ENCODE assay signal across 8 cellular contexts in genomic region chr4:153082322-153083301, GRCh38.
DNase-seq lines count a peak whose midpoint lies in the region; ATAC-seq and TF ChIP-seq lines count a peak whose summit lies in the region.

No MANE protein-coding gene starts in this region.

- CTCF ChIA-PET in activated CD8-positive, alpha-beta memory T cell treated with anti-CD3 and anti-CD28 coated beads, Interleukin-2, amount 10 ng/mL, durations not matched to agents 7 days and 5 days (lab: Charles Lee): interaction anchor here (1.0 to 7.5 kb wide), 23 partner anchors 8 to 674 kb away, joined by 3 to 202 read pairs (median 4); no protein-coding TSS in a partner anchor

- H3K36me3 ChIP-seq in WERI-Rb-1 (no peaks in the 10 kb centered on the region), BE2C (no peaks in the 10 kb centered on the region)

- H3K27ac Mint-ChIP-seq in activated CD8-positive, alpha-beta memory T cell treated with anti-CD3 and anti-CD28 coated beads, Interleukin-2, amount 10 ng/mL, durations not matched to agents 7 days and 5 days: no peak overlapping the region

- H3K27ac ChIP-seq in WERI-Rb-1: peak overlapping the region; percentile 69
- peak overlapping the region; percentile 36 for H3K27ac ChIP-seq in temporal lobe (ENCODE audit: low read depth, low read length)

- peaks cover 20% of the 10 kb centered on the region for H3K4me1 Mint-ChIP-seq in activated CD8-positive, alpha-beta memory T cell treated with anti-CD3 and anti-CD28 coated beads, Interleukin-2, amount 10 ng/mL, durations not matched to agents 7 days and 5 days

- H3K27me3 ChIP-seq in WERI-Rb-1 (ENCODE audit: insufficient read depth, low read depth, severe bottlenecking) (no peaks in the 10 kb centered on the region), BE2C (no peaks in the 10 kb centered on the region)

- no peaks in the 10 kb centered on the region for H3K36me3 Mint-ChIP-seq in activated CD8-positive, alpha-beta memory T cell treated with anti-CD3 and anti-CD28 coated beads, Interleukin-2, amount 10 ng/mL, durations not matched to agents 7 days and 5 days

- TF ChIP-seq CTCF in WERI-Rb-1 (IDR thresholded peaks at IDR 0.05; ENCODE audit: low read depth, low read length) (no peak), BE2C (IDR thresholded peaks at IDR 0.05; ENCODE audit: low read depth, low read length) (no peak)

- H3K9me3 ChIP-seq in WERI-Rb-1 (ENCODE audit: severe bottlenecking): peaks cover 7% of the 10 kb centered on the region
- H3K9me3 ChIP-seq in BE2C: no peaks in the 10 kb centered on the region

- ATAC-seq in activated CD8-positive, alpha-beta memory T cell treated with anti-CD3 and anti-CD28 coated beads, Interleukin-2, amount 10 ng/mL, durations not matched to agents 7 days and 5 days: no peak
- ATAC-seq in left lobe of liver: no peak
- no peak for ATAC-seq in GM18511 (IDR thresholded peaks at IDR 0.05; ENCODE audit: unreplicated experiment)
- no peak for ATAC-seq in HG03039 (IDR thresholded peaks at IDR 0.05; ENCODE audit: unreplicated experiment)

- peaks cover 63% of the 10 kb centered on the region for H3K27me3 Mint-ChIP-seq in activated CD8-positive, alpha-beta memory T cell treated with anti-CD3 and anti-CD28 coated beads, Interleukin-2, amount 10 ng/mL, durations not matched to agents 7 days and 5 days

- no peaks in the 10 kb centered on the region for H3K9me3 Mint-ChIP-seq in activated CD8-positive, alpha-beta memory T cell treated with anti-CD3 and anti-CD28 coated beads, Interleukin-2, amount 10 ng/mL, durations not matched to agents 7 days and 5 days (ENCODE audit: low read depth)

- no peak overlapping the region for H3K4me3 ChIP-seq in WERI-Rb-1 (ENCODE audit: low read depth, low read length)
- H3K4me3 ChIP-seq in BE2C (ENCODE audit: low read depth, low read length): no peak overlapping the region

- no peak overlapping the region for H3K4me3 Mint-ChIP-seq in activated CD8-positive, alpha-beta memory T cell treated with anti-CD3 and anti-CD28 coated beads, Interleukin-2, amount 10 ng/mL, durations not matched to agents 7 days and 5 days

- H3K4me1 ChIP-seq in BE2C: no peaks in the 10 kb centered on the region

- DNase-seq in activated CD8-positive, alpha-beta memory T cell treated with anti-CD3 and anti-CD28 coated beads for 24 hours: peak; percentile 58
- no peak for DNase-seq in activated CD8-positive, alpha-beta memory T cell treated with anti-CD3 and anti-CD28 coated beads, Interleukin-2, amount 10 ng/mL, durations not matched to agents 7 days and 5 days
- DNase-seq in WERI-Rb-1 (no peak), left lobe of liver (ENCODE audit: low spot score) (peak; percentile 29), BE2C (no peak)

Comparison
In these comparisons a context has a peak if more than half of its experiments do, and no peak if none do; other contexts are left out.
1. DNase-seq: peak in activated CD8-positive, alpha-beta memory T cell treated with anti-CD3 and anti-CD28 coated beads for 24 hours (single experiment) and left lobe of liver (single experiment); none in activated CD8-positive, alpha-beta memory T cell treated with anti-CD3 and anti-CD28 coated beads, Interleukin-2, amount 10 ng/mL, durations not matched to agents 7 days and 5 days (single experiment), WERI-Rb-1 (single experiment) and BE2C (single experiment).